Comparison of ENCODE assay signal across 2 cellular contexts in the genomic region with DNA sequence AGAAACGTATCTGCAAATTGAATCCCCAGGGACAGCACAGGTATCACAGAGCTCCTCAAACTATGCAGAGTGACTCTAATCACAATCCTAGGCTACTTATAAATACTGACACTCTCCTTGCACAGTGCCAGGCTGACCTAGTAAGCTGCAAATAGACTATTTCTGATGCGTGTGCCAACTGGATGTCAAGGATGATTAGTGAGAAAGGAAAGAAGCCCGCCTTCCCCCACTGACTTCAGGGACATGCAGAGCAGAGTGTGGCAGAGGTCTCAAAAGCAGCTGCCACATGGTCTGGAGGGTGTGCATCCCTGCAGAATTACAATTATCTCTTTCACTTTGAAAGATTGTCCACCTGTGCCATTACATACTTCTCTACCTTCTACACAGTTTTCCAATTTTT.
TF ChIP-seq lines count a peak whose summit lies in the region.

No MANE protein-coding gene starts in this region.

TF ChIP-seq in SK-N-SH, 30 proteins besides CTCF, POLR2A, EP300 and RAD21:
- TF ChIP-seq, protein P1, sequence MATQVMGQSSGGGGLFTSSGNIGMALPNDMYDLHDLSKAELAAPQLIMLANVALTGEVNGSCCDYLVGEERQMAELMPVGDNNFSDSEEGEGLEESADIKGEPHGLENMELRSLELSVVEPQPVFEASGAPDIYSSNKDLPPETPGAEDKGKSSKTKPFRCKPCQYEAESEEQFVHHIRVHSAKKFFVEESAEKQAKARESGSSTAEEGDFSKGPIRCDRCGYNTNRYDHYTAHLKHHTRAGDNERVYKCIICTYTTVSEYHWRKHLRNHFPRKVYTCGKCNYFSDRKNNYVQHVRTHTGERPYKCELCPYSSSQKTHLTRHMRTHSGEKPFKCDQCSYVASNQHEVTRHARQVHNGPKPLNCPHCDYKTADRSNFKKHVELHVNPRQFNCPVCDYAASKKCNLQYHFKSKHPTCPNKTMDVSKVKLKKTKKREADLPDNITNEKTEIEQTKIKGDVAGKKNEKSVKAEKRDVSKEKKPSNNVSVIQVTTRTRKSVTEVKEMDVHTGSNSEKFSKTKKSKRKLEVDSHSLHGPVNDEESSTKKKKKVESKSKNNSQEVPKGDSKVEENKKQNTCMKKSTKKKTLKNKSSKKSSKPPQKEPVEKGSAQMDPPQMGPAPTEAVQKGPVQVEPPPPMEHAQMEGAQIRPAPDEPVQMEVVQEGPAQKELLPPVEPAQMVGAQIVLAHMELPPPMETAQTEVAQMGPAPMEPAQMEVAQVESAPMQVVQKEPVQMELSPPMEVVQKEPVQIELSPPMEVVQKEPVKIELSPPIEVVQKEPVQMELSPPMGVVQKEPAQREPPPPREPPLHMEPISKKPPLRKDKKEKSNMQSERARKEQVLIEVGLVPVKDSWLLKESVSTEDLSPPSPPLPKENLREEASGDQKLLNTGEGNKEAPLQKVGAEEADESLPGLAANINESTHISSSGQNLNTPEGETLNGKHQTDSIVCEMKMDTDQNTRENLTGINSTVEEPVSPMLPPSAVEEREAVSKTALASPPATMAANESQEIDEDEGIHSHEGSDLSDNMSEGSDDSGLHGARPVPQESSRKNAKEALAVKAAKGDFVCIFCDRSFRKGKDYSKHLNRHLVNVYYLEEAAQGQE (IDR thresholded peaks at IDR 0.05; ENCODE audit: low read depth, low read length): no peak
- no peak for TF ChIP-seq GABPA (IDR thresholded peaks at IDR 0.05; ENCODE audit: low read depth)
- TF ChIP-seq TAF1 (IDR thresholded peaks at IDR 0.05; ENCODE audit: borderline replicate concordance, low read depth, low read length): no peak
- TF ChIP-seq SMC3 (IDR thresholded peaks at IDR 0.05; ENCODE audit: low read depth, low read length): no peak
- TF ChIP-seq GATA2 (CRISPR knock-in tag; IDR thresholded peaks at IDR 0.05): no peak
- TF ChIP-seq, protein P2, sequence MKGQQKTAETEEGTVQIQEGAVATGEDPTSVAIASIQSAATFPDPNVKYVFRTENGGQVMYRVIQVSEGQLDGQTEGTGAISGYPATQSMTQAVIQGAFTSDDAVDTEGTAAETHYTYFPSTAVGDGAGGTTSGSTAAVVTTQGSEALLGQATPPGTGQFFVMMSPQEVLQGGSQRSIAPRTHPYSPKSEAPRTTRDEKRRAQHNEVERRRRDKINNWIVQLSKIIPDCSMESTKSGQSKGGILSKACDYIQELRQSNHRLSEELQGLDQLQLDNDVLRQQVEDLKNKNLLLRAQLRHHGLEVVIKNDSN (IDR thresholded peaks at IDR 0.05; ENCODE audit: borderline replicate concordance, low read depth): no peak
- TF ChIP-seq, protein P3, sequence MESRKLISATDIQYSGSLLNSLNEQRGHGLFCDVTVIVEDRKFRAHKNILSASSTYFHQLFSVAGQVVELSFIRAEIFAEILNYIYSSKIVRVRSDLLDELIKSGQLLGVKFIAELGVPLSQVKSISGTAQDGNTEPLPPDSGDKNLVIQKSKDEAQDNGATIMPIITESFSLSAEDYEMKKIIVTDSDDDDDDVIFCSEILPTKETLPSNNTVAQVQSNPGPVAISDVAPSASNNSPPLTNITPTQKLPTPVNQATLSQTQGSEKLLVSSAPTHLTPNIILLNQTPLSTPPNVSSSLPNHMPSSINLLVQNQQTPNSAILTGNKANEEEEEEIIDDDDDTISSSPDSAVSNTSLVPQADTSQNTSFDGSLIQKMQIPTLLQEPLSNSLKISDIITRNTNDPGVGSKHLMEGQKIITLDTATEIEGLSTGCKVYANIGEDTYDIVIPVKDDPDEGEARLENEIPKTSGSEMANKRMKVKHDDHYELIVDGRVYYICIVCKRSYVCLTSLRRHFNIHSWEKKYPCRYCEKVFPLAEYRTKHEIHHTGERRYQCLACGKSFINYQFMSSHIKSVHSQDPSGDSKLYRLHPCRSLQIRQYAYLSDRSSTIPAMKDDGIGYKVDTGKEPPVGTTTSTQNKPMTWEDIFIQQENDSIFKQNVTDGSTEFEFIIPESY (IDR thresholded peaks at IDR 0.05; ENCODE audit: borderline replicate concordance, low read depth): no peak
- TF ChIP-seq, protein P4, sequence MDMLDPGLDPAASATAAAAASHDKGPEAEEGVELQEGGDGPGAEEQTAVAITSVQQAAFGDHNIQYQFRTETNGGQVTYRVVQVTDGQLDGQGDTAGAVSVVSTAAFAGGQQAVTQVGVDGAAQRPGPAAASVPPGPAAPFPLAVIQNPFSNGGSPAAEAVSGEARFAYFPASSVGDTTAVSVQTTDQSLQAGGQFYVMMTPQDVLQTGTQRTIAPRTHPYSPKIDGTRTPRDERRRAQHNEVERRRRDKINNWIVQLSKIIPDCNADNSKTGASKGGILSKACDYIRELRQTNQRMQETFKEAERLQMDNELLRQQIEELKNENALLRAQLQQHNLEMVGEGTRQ (IDR thresholded peaks at IDR 0.05; ENCODE audit: borderline replicate concordance, low read depth, low read length): no peak
- no peak for TF ChIP-seq NFIC (IDR thresholded peaks at IDR 0.05; ENCODE audit: borderline replicate concordance)
- no peak for TF ChIP-seq ELF1 (IDR thresholded peaks at IDR 0.05)
- TF ChIP-seq, protein P5, sequence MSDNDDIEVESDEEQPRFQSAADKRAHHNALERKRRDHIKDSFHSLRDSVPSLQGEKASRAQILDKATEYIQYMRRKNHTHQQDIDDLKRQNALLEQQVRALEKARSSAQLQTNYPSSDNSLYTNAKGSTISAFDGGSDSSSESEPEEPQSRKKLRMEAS (IDR thresholded peaks at IDR 0.05; ENCODE audit: low read depth): no peak

TF ChIP-seq in SK-N-SH treated with all-trans-retinoic acid at 6 μM for 48 hours, 23 proteins besides CTCF, POLR2A, EP300 and RAD21 (continued from another document):
- TF ChIP-seq, protein P6, sequence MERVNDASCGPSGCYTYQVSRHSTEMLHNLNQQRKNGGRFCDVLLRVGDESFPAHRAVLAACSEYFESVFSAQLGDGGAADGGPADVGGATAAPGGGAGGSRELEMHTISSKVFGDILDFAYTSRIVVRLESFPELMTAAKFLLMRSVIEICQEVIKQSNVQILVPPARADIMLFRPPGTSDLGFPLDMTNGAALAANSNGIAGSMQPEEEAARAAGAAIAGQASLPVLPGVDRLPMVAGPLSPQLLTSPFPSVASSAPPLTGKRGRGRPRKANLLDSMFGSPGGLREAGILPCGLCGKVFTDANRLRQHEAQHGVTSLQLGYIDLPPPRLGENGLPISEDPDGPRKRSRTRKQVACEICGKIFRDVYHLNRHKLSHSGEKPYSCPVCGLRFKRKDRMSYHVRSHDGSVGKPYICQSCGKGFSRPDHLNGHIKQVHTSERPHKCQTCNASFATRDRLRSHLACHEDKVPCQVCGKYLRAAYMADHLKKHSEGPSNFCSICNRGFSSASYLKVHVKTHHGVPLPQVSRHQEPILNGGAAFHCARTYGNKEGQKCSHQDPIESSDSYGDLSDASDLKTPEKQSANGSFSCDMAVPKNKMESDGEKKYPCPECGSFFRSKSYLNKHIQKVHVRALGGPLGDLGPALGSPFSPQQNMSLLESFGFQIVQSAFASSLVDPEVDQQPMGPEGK (CRISPR knock-in tag; IDR thresholded peaks at IDR 0.05; ENCODE audit: borderline replicate concordance): no peak
